Comparison of ENCODE assay signal across 14 cellular contexts in the genomic region with DNA sequence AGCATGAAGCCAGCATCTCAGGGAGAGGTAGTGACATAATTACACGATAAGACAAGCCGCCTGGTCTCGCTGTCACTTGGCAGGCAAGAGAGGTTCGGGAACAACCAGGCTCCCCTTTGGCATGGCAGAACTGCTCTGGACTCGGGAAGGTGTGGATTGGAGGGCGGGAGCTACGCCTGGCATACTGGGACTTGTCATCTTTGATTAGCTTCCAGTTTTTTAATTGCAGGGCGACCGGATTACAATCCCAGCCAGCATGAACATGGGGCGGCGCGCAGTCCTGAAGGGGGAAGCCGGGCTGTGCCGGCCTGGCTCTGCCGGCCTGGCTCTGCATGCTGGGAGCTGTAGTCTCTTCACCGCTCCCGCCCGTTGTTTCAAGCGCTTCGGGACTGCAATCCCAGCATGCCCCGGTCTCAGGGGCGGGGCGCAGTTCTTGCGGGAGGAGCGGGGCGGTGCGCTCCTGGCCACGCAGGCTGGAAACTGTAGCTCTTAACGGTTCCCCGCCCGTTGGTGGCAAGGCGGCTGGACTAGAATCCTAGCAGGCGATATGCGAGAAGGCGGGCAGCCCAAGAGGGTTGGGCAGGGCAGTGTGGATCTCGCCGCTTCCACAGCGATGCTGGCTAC. TPM values are rescaled to one million over a fixed set of nuclear protein-coding genes. Genes with fewer than 3 reads are reported as not detected.
A peak's percentile ranks its signal among the peaks of the same experiment; 100 is the strongest.
DNase-seq lines count a peak whose midpoint lies in the region; ATAC-seq and TF ChIP-seq lines count a peak whose summit lies in the region.
"Had no signal": no experiment of that assay in that cellular context is flagged by ENCODE, and none has a peak within 500 bp of the region (broad histone marks: within the 10 kb centered on the region; RNA-seq: fewer than 3 reads in every experiment).

No MANE protein-coding gene starts in this region.

- TF ChIP-seq POLR2A in breast epithelium (IDR thresholded peaks at IDR 0.05) = no peak

- no peak overlapping the region for H3K27ac Mint-ChIP-seq in natural killer cell
- H3K27ac Mint-ChIP-seq: activated naive CD8-positive, alpha-beta T cell had no signal

- H3K4me3 Mint-ChIP-seq in natural killer cell = no peak overlapping the region
- H3K4me3 Mint-ChIP-seq: activated naive CD8-positive, alpha-beta T cell had no signal

- in situ Hi-C loops in mammary epithelial cell (cut with MboI; ENCODE audit: low sequenced_read_pairs in 2 of 2) = no loop called here

- intact Hi-C loops in breast epithelium (cut with DNase I; ENCODE audit: low total_unique reads) = no loop called here
- intact Hi-C loops in mammary epithelial cell (cut with micrococcal nuclease) = no loop called here
- intact Hi-C loops in aorta (cut with DNase I) = no loop called here
- intact Hi-C loops in natural killer cell (cut with micrococcal nuclease) = no loop called here

- dilution Hi-C loops in mammary epithelial cell (cut with HindIII; ENCODE audit: low sequenced_read_pairs) = no loop called here

- H3K4me2 ChIP-seq in mammary epithelial cell (ENCODE audit: insufficient read depth, low read depth, low read length) = no peak overlapping the region

- H3K4me1 ChIP-seq in breast epithelium (no peaks in the 10 kb centered on the region), mammary epithelial cell (ENCODE audit: insufficient read depth, low read length) (no peaks in the 10 kb centered on the region), muscle layer of colon (ENCODE audit: insufficient read depth, low read length) (no peaks in the 10 kb centered on the region), aorta (ENCODE audit: control insufficient read depth in 1 of 2, insufficient read depth in 2 of 2, low read length in 2 of 2) (no peaks in the 10 kb centered on the region)
- H3K4me1 ChIP-seq: upper lobe of left lung had no signal

- peak in 1 of 2 donors; percentile 27 for DNase-seq in breast epithelium (ENCODE audit: low spot score in 2 of 2)
- no peak for DNase-seq in mammary epithelial cell
- peak; percentile 61 for DNase-seq in globus pallidus (ENCODE audit: low spot score)
- peak in 1 of 2 donors; percentile 82 for DNase-seq in aorta
- DNase-seq in natural killer cell = no peak
- DNase-seq in NCI-H2081 (lab: John Stamatoyannopoulos, UW) = no peak
- DNase-seq: MM.1S, naive B cell, NCI-H446 treated with DMSO at 0.1 percent for 48 hours had no signal

- H3K4me3 ChIP-seq in breast epithelium (peak overlapping the region in 2 of 3 donors; percentile 21 to 47), mammary epithelial cell (replicated peaks in 1 of 3; ENCODE audit: insufficient read depth in 1 of 3, low read depth in 2 of 3, low read length in 3 of 3) (no peak overlapping the region), muscle layer of colon (ENCODE audit: low read depth in 1 of 2, low read length in 2 of 2) (peak overlapping the region; percentile 11 to 57), aorta (ENCODE audit: low read length in 2 of 2) (no peak overlapping the region)

- H3K27me3 Mint-ChIP-seq in natural killer cell (ENCODE audit: low read depth in 2 of 2) = no peaks in the 10 kb centered on the region
- H3K27me3 Mint-ChIP-seq: naive B cell had no signal

- H2AFZ ChIP-seq in mammary epithelial cell (ENCODE audit: low read depth, low read length) = no peak overlapping the region

- TF ChIP-seq CTCF in breast epithelium (IDR thresholded peaks at IDR 0.05) (no peak), mammary epithelial cell (conservative IDR thresholded peaks at IDR 0.05 in 1 of 2, IDR thresholded peaks at IDR 0.05 in 1 of 2; ENCODE audit: extremely low read depth in 1 of 2, insufficient read depth in 1 of 2, low read depth in 1 of 2, low read length in 2 of 2) (no peak), natural killer cell (IDR thresholded peaks at IDR 0.05) (no peak)

- H3K36me3 ChIP-seq in breast epithelium = no peaks in the 10 kb centered on the region
- H3K36me3 ChIP-seq in mammary epithelial cell (ENCODE audit: insufficient read depth, low read length) = no peaks in the 10 kb centered on the region
- no peaks in the 10 kb centered on the region for H3K36me3 ChIP-seq in muscle layer of colon (ENCODE audit: insufficient read depth, low read length)
- no peaks in the 10 kb centered on the region for H3K36me3 ChIP-seq in aorta (ENCODE audit: control insufficient read depth in 1 of 2, insufficient read depth in 2 of 2, low read length in 1 of 2)
- H3K36me3 ChIP-seq: upper lobe of left lung had no signal

- H3K4me1 Mint-ChIP-seq in natural killer cell = no peaks in the 10 kb centered on the region
- H3K4me1 Mint-ChIP-seq: naive B cell had no signal

- 53% methylated on average over 29 of the region's 38 CpGs for WGBS in mammary epithelial cell (ENCODE audit: low coverage, missing lambda C conversion rate)
- WGBS in aorta, 2 donors = 24 to 25% methylated on average over 34 to 38 of the region's 38 CpGs

- peak; percentile 88 for ATAC-seq in aorta (ENCODE audit: low FRiP score)
- ATAC-seq in natural killer cell = no peak
- no peak for ATAC-seq in GM21529 (IDR thresholded peaks at IDR 0.05; ENCODE audit: unreplicated experiment)

- no peaks in the 10 kb centered on the region for H3K79me2 ChIP-seq in mammary epithelial cell (ENCODE audit: insufficient read depth, low read length)

- H3K27ac ChIP-seq in breast epithelium (no peak overlapping the region), mammary epithelial cell (ENCODE audit: insufficient read depth, low read depth, low read length) (no peak overlapping the region), muscle layer of colon (ENCODE audit: low read depth, low read length) (no peak overlapping the region), aorta (ENCODE audit: low read depth in 1 of 2, low read length in 2 of 2) (no peak overlapping the region)
- H3K27ac ChIP-seq: upper lobe of left lung had no signal

- H3K9me3 ChIP-seq in breast epithelium (peaks cover 22 to 52% of the 10 kb centered on the region in 2 donors), mammary epithelial cell (replicated peaks; ENCODE audit: insufficient read depth, low read length) (peaks cover 42% of the 10 kb centered on the region), muscle layer of colon (ENCODE audit: low read length) (no peaks in the 10 kb centered on the region), aorta (ENCODE audit: control insufficient read depth, low read length) (peaks cover 4% of the 10 kb centered on the region)

- no TSS peak for BruUV-seq in mammary epithelial cell (replicated peaks; lab: Mats Ljungman, UMichigan)

- no peaks in the 10 kb centered on the region for H4K20me1 ChIP-seq in mammary epithelial cell (ENCODE audit: insufficient read depth, low read length)

- H3K9ac ChIP-seq in mammary epithelial cell (ENCODE audit: insufficient read depth, low read length) (no peak overlapping the region), muscle layer of colon (ENCODE audit: low read length) (no peak overlapping the region)

- peaks cover 17% of the 10 kb centered on the region for H3K36me3 Mint-ChIP-seq in natural killer cell
- H3K36me3 Mint-ChIP-seq: activated naive CD8-positive, alpha-beta T cell; naive B cell had no signal

- H3K27me3 ChIP-seq in breast epithelium (no peaks in the 10 kb centered on the region), mammary epithelial cell (ENCODE audit: insufficient read depth, low read length) (no peaks in the 10 kb centered on the region), muscle layer of colon (ENCODE audit: control insufficient read depth in 1 of 2, insufficient read depth in 2 of 2, low read length in 2 of 2) (no peaks in the 10 kb centered on the region), aorta (ENCODE audit: control insufficient read depth in 1 of 2, insufficient read depth in 2 of 2, low read length in 1 of 2) (no peaks in the 10 kb centered on the region)
- H3K27me3 ChIP-seq: upper lobe of left lung had no signal

- peaks cover 8 to 17% of the 10 kb centered on the region in 2 donors for H3K9me3 Mint-ChIP-seq in natural killer cell

- CTCF ChIA-PET in mammary epithelial cell (lab: Charles Lee; ENCODE audit: low non-redundant PET) = no interaction called here

RNA-seq across cellular contexts. Expression of gene ZNF716, which starts 45.5 kb away (rescaled TPM):
- not detected for total RNA-seq in breast epithelium
- total RNA-seq in mammary epithelial cell = not detected
- not detected for polyA plus RNA-seq in mammary epithelial cell
- polyA minus RNA-seq in mammary epithelial cell = not detected
- total RNA-seq in aorta = not detected
- polyA plus RNA-seq in aorta = not detected
- not detected for total RNA-seq in natural killer cell
- total RNA-seq: upper lobe of left lung had no signal
- polyA plus RNA-seq: small intestine had no signal

Comparison
In these comparisons a context has a peak if more than half of its experiments do, and no peak if none do; other contexts are left out.
1. H3K4me3 ChIP-seq: peak in breast epithelium (2 of 3) and muscle layer of colon (2 of 2); none in mammary epithelial cell (0 of 3) and aorta (0 of 2).